8 cellular contexts compared by ENCODE assay signal in genomic region chr9:38160613-38161215, GRCh38.
DNase-seq lines count a peak whose midpoint lies in the region; ATAC-seq and TF ChIP-seq lines count a peak whose summit lies in the region.

No MANE protein-coding gene starts in this region.

- H3K9ac ChIP-seq in parathyroid adenoma: no peak overlapping the region

- intact Hi-C loops in OCI-LY7 (cut with micrococcal nuclease; ENCODE audit: unreplicated experiment) (no loop called here), uterus (cut with DNase I; ENCODE audit: low total_unique reads) (loop anchor here (5.0 kb wide), 1 partner anchor 248 kb away; no protein-coding TSS in a partner anchor)

- H3K27ac ChIP-seq in C4-2B (no peak overlapping the region), OCI-LY7 (ENCODE audit: low read depth, low read length, poor library complexity, severe bottlenecking) (no peak overlapping the region), parathyroid adenoma (no peak overlapping the region), uterus (no peak overlapping the region)

- BruUV-seq in OCI-LY7 (replicated peaks; lab: Mats Ljungman, UMichigan): no TSS peak

- no peak for ATAC-seq in HG03095 (IDR thresholded peaks at IDR 0.05; ENCODE audit: unreplicated experiment)

- H3K4me3 ChIP-seq in H7 (ENCODE audit: insufficient read depth, low read depth, low read length) (no peak overlapping the region), OCI-LY7 (ENCODE audit: low read depth, low read length, poor library complexity, severe bottlenecking) (no peak overlapping the region), foreskin fibroblast (ENCODE audit: low read depth in 1 of 2, low read length in 2 of 2) (no peak overlapping the region), parathyroid adenoma (ENCODE audit: low read depth, low read length) (no peak overlapping the region), uterus (no peak overlapping the region)

- H3K9me3 ChIP-seq in OCI-LY7 (ENCODE audit: low read length): no peaks in the 10 kb centered on the region
- no peaks in the 10 kb centered on the region for H3K9me3 ChIP-seq in parathyroid adenoma (ENCODE audit: control insufficient read depth, low read length)
- H3K9me3 ChIP-seq in uterus: no peaks in the 10 kb centered on the region

- DNase-seq in H7 (peak; percentile 85), OCI-LY7 (ENCODE audit: low spot score) (peak; percentile 71), foreskin fibroblast (peak; percentile 28 to 75), uterus (peak; percentile 30 to 43)
- DNase-seq in activated T-cell treated with anti-CD3 and anti-CD28 coated beads, Interleukin-2, amount 50 U/mL, for 48 hours: peak; percentile 74

- no peak for TF ChIP-seq POLR2A in uterus (IDR thresholded peaks at IDR 0.05)

- H3K36me3 ChIP-seq in H7 (replicated peaks; ENCODE audit: control insufficient read depth, insufficient read depth, low read length) (no peaks in the 10 kb centered on the region), OCI-LY7 (ENCODE audit: insufficient read depth, low read length) (no peaks in the 10 kb centered on the region), parathyroid adenoma (ENCODE audit: control insufficient read depth, insufficient read depth, low read length) (no peaks in the 10 kb centered on the region), uterus (no peaks in the 10 kb centered on the region)

- peak; percentile 94 for TF ChIP-seq CTCF in C4-2B (conservative IDR thresholded peaks at IDR 0.05)
- TF ChIP-seq CTCF in OCI-LY7 (conservative IDR thresholded peaks at IDR 0.05; ENCODE audit: low read length): peak; percentile 96
- peak; percentile 91 for TF ChIP-seq CTCF in foreskin fibroblast (IDR thresholded peaks at IDR 0.05; ENCODE audit: low read depth, low read length)
- peak; percentile 67 for TF ChIP-seq CTCF in parathyroid adenoma (IDR thresholded peaks at IDR 0.05)
- TF ChIP-seq CTCF in uterus (IDR thresholded peaks at IDR 0.05): peak; percentile 40 to 52 (median 47)

- H3K4me1 ChIP-seq in OCI-LY7 (ENCODE audit: insufficient read depth, low read length, poor library complexity, severe bottlenecking) (no peaks in the 10 kb centered on the region), parathyroid adenoma (no peaks in the 10 kb centered on the region), uterus (no peaks in the 10 kb centered on the region)

- CTCF ChIA-PET in OCI-LY7 (lab: Charles Lee; ENCODE audit: unreplicated experiment): no interaction called here

- H3K79me2 ChIP-seq in OCI-LY7 (ENCODE audit: insufficient read depth, low read depth, low read length): no peaks in the 10 kb centered on the region
- H3K79me2 ChIP-seq in parathyroid adenoma: no peaks in the 10 kb centered on the region

- POLR2A ChIA-PET in OCI-LY7 (lab: Charles Lee): interaction anchor here (0.6 kb wide), 1 partner anchor 15 kb away, joined by 4 read pairs; no protein-coding TSS in a partner anchor

- H2AFZ ChIP-seq in OCI-LY7 (ENCODE audit: low read length): no peak overlapping the region
- no peak overlapping the region for H2AFZ ChIP-seq in parathyroid adenoma

- H3K4me2 ChIP-seq in OCI-LY7 (ENCODE audit: low read length) (no peak overlapping the region), parathyroid adenoma (ENCODE audit: low read length) (no peak overlapping the region)

- H3K27me3 ChIP-seq in H7 (ENCODE audit: control insufficient read depth, insufficient read depth, low read length) (no peaks in the 10 kb centered on the region; the same call in 1 of the 2 replicates), parathyroid adenoma (ENCODE audit: control insufficient read depth, insufficient read depth, low read length) (no peaks in the 10 kb centered on the region), uterus (no peaks in the 10 kb centered on the region)

- H4K20me1 ChIP-seq in OCI-LY7 (ENCODE audit: insufficient read depth, low read length): no peaks in the 10 kb centered on the region

- no peaks in the 10 kb centered on the region for H3K9me2 ChIP-seq in OCI-LY7 (ENCODE audit: insufficient read depth, low read length)
